Comparison of ENCODE assay signal across 25 cellular contexts in the genomic region with DNA sequence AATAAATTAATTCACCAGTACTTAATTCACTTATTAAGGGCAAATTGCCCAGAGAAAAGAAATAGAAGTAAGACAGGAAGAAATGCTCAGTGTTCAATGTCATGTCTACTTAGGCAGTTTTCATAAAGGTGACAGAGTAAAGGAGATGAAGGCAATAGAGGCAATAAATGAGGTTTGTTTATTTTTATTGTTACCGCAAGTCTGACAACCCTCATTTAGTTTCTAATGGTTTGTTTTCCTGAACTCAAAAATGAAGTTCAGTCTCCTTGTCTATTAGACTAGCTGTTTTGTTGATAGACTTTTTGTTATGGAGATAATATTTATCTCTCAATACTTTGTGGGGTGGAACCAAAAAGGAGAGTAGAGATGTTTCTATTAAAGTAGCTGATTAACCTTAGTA.
"Had no signal": no experiment of that assay in that cellular context is flagged by ENCODE, and none has a peak within 500 bp of the region (broad histone marks: within the 10 kb centered on the region; RNA-seq: fewer than 3 reads in every experiment).

No MANE protein-coding gene starts in this region.

- H3K9me3 ChIP-seq: colonic mucosa, esophagus muscularis mucosa, esophagus squamous epithelium, gastrocnemius medialis, gastroesophageal sphincter, heart left ventricle, heart right ventricle had no signal

- H3K4me2 ChIP-seq: hepatocyte had no signal

- H2AFZ ChIP-seq: hepatocyte had no signal

- H3K36me3 ChIP-seq: colonic mucosa, esophagus muscularis mucosa, esophagus squamous epithelium, gastrocnemius medialis, gastroesophageal sphincter, heart left ventricle, heart right ventricle had no signal

- DNase-seq: colonic mucosa; cortex of kidney; dermis blood vessel endothelial cell; dorsolateral prefrontal cortex; effector CD4-positive, alpha-beta T cell; effector CD8-positive, alpha-beta T cell; effector memory CD4-positive, alpha-beta T cell; effector memory CD8-positive, alpha-beta T cell; endodermal cell; erythroblast; esophagus squamous epithelium; foreskin fibroblast; foreskin keratinocyte; foreskin melanocyte; gastrocnemius medialis; glutamatergic neuron; head of caudate nucleus; heart left ventricle; heart right ventricle had no signal

- H3K4me1 ChIP-seq: colonic mucosa, esophagus muscularis mucosa, esophagus squamous epithelium, foreskin keratinocyte, gastrocnemius medialis, gastroesophageal sphincter, heart left ventricle, heart right ventricle had no signal

- H3K79me2 ChIP-seq: hepatocyte had no signal

- H3K4me3 ChIP-seq: colonic mucosa, coronary artery, dorsolateral prefrontal cortex, esophagus muscularis mucosa, esophagus squamous epithelium, gastrocnemius medialis, gastroesophageal sphincter, heart left ventricle, heart right ventricle, hepatocyte had no signal

- ATAC-seq: effector memory CD8-positive, alpha-beta T cell; esophagus mucosa; foreskin keratinocyte; gastrocnemius medialis; gastroesophageal sphincter; heart left ventricle; heart right ventricle had no signal

- H3K27ac ChIP-seq: colonic mucosa, coronary artery, dorsolateral prefrontal cortex, epithelial cell of prostate, esophagus muscularis mucosa, esophagus squamous epithelium, foreskin keratinocyte, gastrocnemius medialis, gastroesophageal sphincter, heart left ventricle, heart right ventricle, hepatocyte had no signal
